In the genomic region with DNA sequence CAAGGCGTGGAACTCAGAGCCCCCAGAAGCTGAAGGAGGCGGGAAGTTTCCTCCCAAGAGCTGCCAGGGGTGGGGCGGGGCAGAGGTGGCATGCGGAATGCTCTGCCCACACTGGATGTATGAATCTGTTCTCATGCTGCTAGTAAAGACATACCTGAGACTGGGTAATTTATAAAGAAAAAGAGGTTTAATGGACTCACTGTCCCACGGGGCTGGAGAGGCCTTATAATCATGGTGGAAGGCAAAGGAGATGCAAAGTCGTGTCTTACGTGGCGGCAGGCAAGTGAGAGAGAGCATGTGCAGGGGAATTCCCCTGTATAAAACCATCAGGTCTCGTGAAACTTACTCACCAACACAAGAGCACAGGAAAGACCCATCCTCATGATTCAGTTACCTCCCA, we compare ENCODE assay signal across 16 cellular contexts. TPM values are rescaled to one million over a fixed set of nuclear protein-coding genes. Genes with fewer than 3 reads are reported as not detected.
A peak's percentile ranks its signal among the peaks of the same experiment; 100 is the strongest.
DNase-seq lines count a peak whose midpoint lies in the region; ATAC-seq, FAIRE-seq and TF ChIP-seq lines count a peak whose summit lies in the region.
"Had no signal": no experiment of that assay in that cellular context is flagged by ENCODE, and none has a peak within 500 bp of the region (broad histone marks: within the 10 kb centered on the region; RNA-seq: fewer than 3 reads in every experiment).

No MANE protein-coding gene starts in this region.

- DNase-seq in activated naive CD8-positive, alpha-beta T cell treated with anti-CD3 and anti-CD28 coated beads for 36 hours, result no peak
- DNase-seq in activated T-cell treated with anti-CD3 and anti-CD28 coated beads, Interleukin-2, amount 50 U/mL, for 72 hours, result peak; percentile 21 to 40
- DNase-seq in neuronal stem cell (ENCODE audit: low spot score) (no peak), stomach (peak; percentile 7), T-helper 9 cell (no peak), RCC 7860 (ENCODE audit: low spot score) (no peak)
- DNase-seq: AML-193; DMS153; effector CD8-positive, alpha-beta T cell; midbrain; NCI-H1092 had no signal

- peaks cover 4% of the 10 kb centered on the region for H3K27me3 Mint-ChIP-seq in activated naive CD8-positive, alpha-beta T cell
- H3K27me3 Mint-ChIP-seq in activated naive CD8-positive, alpha-beta T cell treated with anti-CD3 and anti-CD28 coated beads for 36 hours, result peaks cover 12% of the 10 kb centered on the region
- peaks cover 26% of the 10 kb centered on the region for H3K27me3 Mint-ChIP-seq in activated T-cell treated with anti-CD3 and anti-CD28 coated beads, Interleukin-2, amount 50 U/mL, for 72 hours (ENCODE audit: low read depth)

- no peak overlapping the region for H3K18ac ChIP-seq in neuronal stem cell (ENCODE audit: low read length)

- H3K4me2 ChIP-seq in neuronal stem cell (ENCODE audit: insufficient read depth, low read length, poor library complexity, severe bottlenecking), result no peak overlapping the region
- H3K4me2 ChIP-seq: PC-9, smooth muscle cell had no signal

- no peak for TF ChIP-seq EP300 in stomach (IDR thresholded peaks at IDR 0.05)

- no peak overlapping the region for H2BK12ac ChIP-seq in neuronal stem cell (ENCODE audit: low read length)

- no peak overlapping the region for H2BK15ac ChIP-seq in neuronal stem cell (ENCODE audit: low read length)

- H2BK120ac ChIP-seq in neuronal stem cell (ENCODE audit: low read depth, low read length), result no peak overlapping the region

- H2BK5ac ChIP-seq in neuronal stem cell (ENCODE audit: low read length), result no peak overlapping the region

- ATAC-seq in activated T-cell treated with anti-CD3 and anti-CD28 coated beads, Interleukin-2, amount 50 U/mL, for 72 hours (replicated peaks in 1 of 2), result peak; percentile 78 to 79
- ATAC-seq in HG02884 (IDR thresholded peaks at IDR 0.05; ENCODE audit: unreplicated experiment), result no peak

- no peak overlapping the region for H4K8ac ChIP-seq in neuronal stem cell (ENCODE audit: low read depth, low read length)

- FAIRE-seq in RCC 7860 (lab: Jason Lieb, UNC), result no peak
- FAIRE-seq: frontal cortex had no signal

- H3K36me3 Mint-ChIP-seq in activated naive CD8-positive, alpha-beta T cell, result peaks cover under 1% of the 10 kb centered on the region
- H3K36me3 Mint-ChIP-seq in activated naive CD8-positive, alpha-beta T cell treated with anti-CD3 and anti-CD28 coated beads for 36 hours, result no peaks in the 10 kb centered on the region
- H3K36me3 Mint-ChIP-seq in activated T-cell treated with anti-CD3 and anti-CD28 coated beads, Interleukin-2, amount 50 U/mL, for 72 hours (ENCODE audit: insufficient read depth in 2 of 2), result no peaks in the 10 kb centered on the region

- H3K9me3 Mint-ChIP-seq in activated naive CD8-positive, alpha-beta T cell (ENCODE audit: low read depth), result no peaks in the 10 kb centered on the region
- no peaks in the 10 kb centered on the region for H3K9me3 Mint-ChIP-seq in activated naive CD8-positive, alpha-beta T cell treated with anti-CD3 and anti-CD28 coated beads for 36 hours
- H3K9me3 Mint-ChIP-seq in activated T-cell treated with anti-CD3 and anti-CD28 coated beads, Interleukin-2, amount 50 U/mL, for 72 hours, result peaks cover 3 to 6% of the 10 kb centered on the region in 2 donors

- H4K91ac ChIP-seq in neuronal stem cell (ENCODE audit: low read depth, low read length, poor library complexity), result no peak overlapping the region

- no peak for TF ChIP-seq CTCF in stomach (IDR thresholded peaks at IDR 0.05)

- no peak overlapping the region for H2AFZ ChIP-seq in neuronal stem cell (ENCODE audit: low read length)
- H2AFZ ChIP-seq: PC-9 had no signal

- H3K4me1 ChIP-seq in neuronal stem cell (ENCODE audit: control insufficient read depth in 2 of 2, insufficient read depth in 1 of 2, low read depth in 1 of 2, low read length in 2 of 2), result peaks cover 0 to 2% of the 10 kb centered on the region in 2 donors
- peaks cover 0 to 10% (median 4%) of the 10 kb centered on the region in 4 donors for H3K4me1 ChIP-seq in stomach

- no peak overlapping the region for H3K4me3 ChIP-seq in neuronal stem cell (ENCODE audit: low read length in 2 of 2)
- no peak overlapping the region for H3K4me3 ChIP-seq in stomach
- H3K4me3 ChIP-seq: PC-9, smooth muscle cell had no signal

- intact Hi-C loops in stomach (cut with DNase I; ENCODE audit: low total_unique reads), result no loop called here

- no peak overlapping the region for H3K23ac ChIP-seq in neuronal stem cell (ENCODE audit: low read depth, low read length, poor library complexity)

- H3K14ac ChIP-seq in neuronal stem cell (ENCODE audit: low read length), result no peak overlapping the region

- peak overlapping the region; percentile 61 for H3K27ac Mint-ChIP-seq in activated naive CD8-positive, alpha-beta T cell
- no peak overlapping the region for H3K27ac Mint-ChIP-seq in activated naive CD8-positive, alpha-beta T cell treated with anti-CD3 and anti-CD28 coated beads for 36 hours
- no peak overlapping the region for H3K27ac Mint-ChIP-seq in activated T-cell treated with anti-CD3 and anti-CD28 coated beads, Interleukin-2, amount 50 U/mL, for 72 hours

- no peak overlapping the region for H3K4me3 Mint-ChIP-seq in activated naive CD8-positive, alpha-beta T cell
- no peak overlapping the region for H3K4me3 Mint-ChIP-seq in activated naive CD8-positive, alpha-beta T cell treated with anti-CD3 and anti-CD28 coated beads for 36 hours
- no peak overlapping the region for H3K4me3 Mint-ChIP-seq in activated T-cell treated with anti-CD3 and anti-CD28 coated beads, Interleukin-2, amount 50 U/mL, for 72 hours

- peak overlapping the region; percentile 27 for H3K9ac ChIP-seq in neuronal stem cell (ENCODE audit: low read depth, low read length, poor library complexity)

- peaks cover 19% of the 10 kb centered on the region for H3K4me1 Mint-ChIP-seq in activated naive CD8-positive, alpha-beta T cell (ENCODE audit: low read depth)
- H3K4me1 Mint-ChIP-seq in activated naive CD8-positive, alpha-beta T cell treated with anti-CD3 and anti-CD28 coated beads for 36 hours, result peaks cover 20% of the 10 kb centered on the region
- peaks cover 29% of the 10 kb centered on the region for H3K4me1 Mint-ChIP-seq in activated T-cell treated with anti-CD3 and anti-CD28 coated beads, Interleukin-2, amount 50 U/mL, for 72 hours (ENCODE audit: low read depth)

- H3K27ac ChIP-seq in neuronal stem cell (replicated peaks; ENCODE audit: low read length) (no peak overlapping the region), stomach (no peak overlapping the region)
- H3K27ac ChIP-seq: PC-9 had no signal

- no peaks in the 10 kb centered on the region for H3K36me3 ChIP-seq in neuronal stem cell (replicated peaks in 1 of 2; ENCODE audit: control insufficient read depth in 2 of 2, insufficient read depth in 2 of 2, low read length in 2 of 2)
- no peaks in the 10 kb centered on the region for H3K36me3 ChIP-seq in stomach

- H3K9me3 ChIP-seq in neuronal stem cell (replicated peaks in 1 of 2; ENCODE audit: control insufficient read depth in 2 of 2, insufficient read depth in 1 of 2, low read depth in 1 of 2, low read length in 2 of 2), result peaks cover 0 to under 1% of the 10 kb centered on the region in 2 donors
- peaks cover 0 to 6% (median 0%) of the 10 kb centered on the region in 4 donors for H3K9me3 ChIP-seq in stomach

- H2AK5ac ChIP-seq in neuronal stem cell (ENCODE audit: low read depth, low read length), result no peak overlapping the region

- H3K79me1 ChIP-seq in neuronal stem cell (ENCODE audit: low read depth, low read length), result no peaks in the 10 kb centered on the region

- no peak for TF ChIP-seq POLR2A in stomach (IDR thresholded peaks at IDR 0.05)

- H3K27me3 ChIP-seq in neuronal stem cell (ENCODE audit: control insufficient read depth in 3 of 3, insufficient read depth in 3 of 3, low read depth in 1 of 3, low read length in 3 of 3) (peaks cover 0 to 10% (median 0%) of the 10 kb centered on the region in 3 experiments), stomach (peaks cover 0 to 16% (median 0%) of the 10 kb centered on the region in 3 donors)

- no peak overlapping the region for H3K4ac ChIP-seq in neuronal stem cell (ENCODE audit: low read length)

- no CpG with 5 or more reads among the region's 9 CpGs for WGBS in neuronal stem cell (ENCODE audit: extremely low coverage in 2 of 2, insufficient read length in 2 of 2, insufficient replicate concordance in 1 of 2), 2 donors
- WGBS in stomach, 5 donors, result 73 to 87% (median 84%) methylated on average over 9 of the region's 9 CpGs

RNA-seq across cellular contexts. Expression of gene SMIM38, which starts 57.6 kb away (rescaled TPM):
- total RNA-seq in activated naive CD8-positive, alpha-beta T cell treated with anti-CD3 and anti-CD28 coated beads for 36 hours, result under 1 TPM; 0.19 to 0.20 TPM
- total RNA-seq in activated T-cell treated with anti-CD3 and anti-CD28 coated beads, Interleukin-2, amount 50 U/mL, for 72 hours, result 1 to 10 TPM; 2.3 to 5.5 TPM
- 0.26 TPM for polyA plus RNA-seq in neuronal stem cell (2013, experiment 1 of 2)
- polyA plus RNA-seq in neuronal stem cell (2013, experiment 2 of 2), result 0.36 TPM
- 10 to 100 TPM in 2 of 5 donors, 1 to 10 TPM in 2, not detected in 1; 1.2 to 31.2 (median 14.7) TPM for total RNA-seq in stomach
- polyA plus RNA-seq in stomach, result 10 to 100 TPM in 1 of 3 donors, 1 to 10 TPM in 2; 1.9 to 22.7 (median 8.1) TPM
- polyA plus RNA-seq: smooth muscle cell had no signal

Comparison
In these comparisons a context has a peak if more than half of its experiments do, and no peak if none do; other contexts are left out.
1. DNase-seq: peak in activated T-cell treated with anti-CD3 and anti-CD28 coated beads, Interleukin-2, amount 50 U/mL, for 72 hours (2 of 2) and stomach (single experiment); none in activated naive CD8-positive, alpha-beta T cell treated with anti-CD3 and anti-CD28 coated beads for 36 hours (single experiment), neuronal stem cell (single experiment), T-helper 9 cell (single experiment) and RCC 7860 (single experiment).